Comparison of ENCODE assay signal across 1 cellular context in the genomic region with DNA sequence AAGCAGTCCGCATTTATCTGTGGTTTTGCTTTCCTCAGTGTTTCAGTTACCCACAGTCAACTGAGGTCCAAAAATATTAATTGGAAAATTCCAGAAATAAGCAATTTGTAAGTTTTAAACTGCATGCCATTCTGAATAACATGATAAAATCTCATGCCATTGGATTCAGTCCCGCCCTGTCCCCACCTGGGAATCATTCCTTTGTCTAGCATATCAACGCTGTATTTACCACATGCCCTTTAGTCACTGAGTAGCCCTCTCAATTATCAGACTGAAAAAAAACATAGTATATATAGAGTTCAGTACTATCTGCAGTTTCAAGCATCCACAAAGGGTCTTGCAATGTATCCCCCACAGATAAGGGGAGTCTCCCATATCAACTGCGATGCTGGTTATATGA.
TF ChIP-seq lines count a peak whose summit lies in the region.

No MANE protein-coding gene starts in this region.

TF ChIP-seq in K562, 482 proteins besides CTCF, POLR2A, EP300 and RAD21:
- no peak for TF ChIP-seq LARP7 (IDR thresholded peaks at IDR 0.05)
